Comparison of ENCODE assay signal across 8 cellular contexts in the genomic region with DNA sequence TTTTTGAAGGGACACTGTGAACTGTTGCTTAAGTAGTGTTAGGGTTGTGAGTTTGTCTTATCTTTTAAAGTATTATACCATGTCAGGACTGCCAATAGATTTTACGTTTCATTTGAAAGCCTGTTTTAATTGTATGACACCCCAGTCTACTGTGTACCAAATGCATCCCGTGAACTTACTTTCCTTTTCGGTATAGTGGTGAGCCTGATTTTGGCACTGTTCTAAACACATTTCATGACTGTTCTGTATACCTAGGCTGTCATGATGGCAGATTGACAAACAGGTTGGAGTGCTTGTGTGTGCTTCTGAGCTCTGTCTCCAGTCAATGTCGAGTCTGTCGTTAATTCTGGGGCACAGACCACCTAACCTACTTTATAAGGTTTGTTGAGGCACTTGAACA. TPM values are rescaled to one million over a fixed set of nuclear protein-coding genes. Genes with fewer than 3 reads are reported as not detected.
DNase-seq lines count a peak whose midpoint lies in the region; ATAC-seq and TF ChIP-seq lines count a peak whose summit lies in the region.

No MANE protein-coding gene starts in this region.

- H2BK12ac ChIP-seq in mesenchymal stem cell (ENCODE audit: low read length in 2 of 2) = no peak overlapping the region

- DNase-seq in CD4-positive, CD25-positive, alpha-beta regulatory T cell = peak in 2 of 3 donors; percentile 39 to 70
- peak; percentile 36 for DNase-seq in mammary epithelial cell
- DNase-seq in mesenchymal stem cell = peak; percentile 35
- no peak for DNase-seq in aorta
- no peak for DNase-seq in GM10266 (ENCODE audit: extremely low spot score)

- H3K4me3 Mint-ChIP-seq in CD4-positive, CD25-positive, alpha-beta regulatory T cell = peak overlapping the region; percentile 96 to 100 (median 97)

- H2BK120ac ChIP-seq in mesenchymal stem cell (ENCODE audit: low read depth, low read length) = no peak overlapping the region

- no peak overlapping the region for H3K14ac ChIP-seq in mesenchymal stem cell (ENCODE audit: low read length in 2 of 2)

- no peak overlapping the region for H4K91ac ChIP-seq in mesenchymal stem cell (ENCODE audit: low read length)

- TF ChIP-seq CTCF in KMS-11 (conservative IDR thresholded peaks at IDR 0.05; ENCODE audit: low read depth, low read length) (no peak), mammary epithelial cell (conservative IDR thresholded peaks at IDR 0.05 in 1 of 2, IDR thresholded peaks at IDR 0.05 in 1 of 2; ENCODE audit: extremely low read depth in 1 of 2, insufficient read depth in 1 of 2, low read depth in 1 of 2, low read length in 2 of 2) (no peak), GM10266 (IDR thresholded peaks at IDR 0.05; ENCODE audit: control insufficient read depth, insufficient read depth, low read depth, missing control alignments) (no peak)

- H3K9ac ChIP-seq in KMS-11 (peak overlapping the region; percentile 41; the same call in 1 of the 2 replicates), mammary epithelial cell (ENCODE audit: insufficient read depth, low read length) (peak overlapping the region; percentile 60), mesenchymal stem cell (ENCODE audit: low read length) (peak overlapping the region; percentile 96)

- H4K8ac ChIP-seq in mesenchymal stem cell (ENCODE audit: low read length) = no peak overlapping the region

- no peaks in the 10 kb centered on the region for H3K27me3 Mint-ChIP-seq in CD4-positive, CD25-positive, alpha-beta regulatory T cell

- H3K27ac Mint-ChIP-seq in CD4-positive, CD25-positive, alpha-beta regulatory T cell = peak overlapping the region in 2 of 3 donors; percentile 82 to 84

- intact Hi-C loops in mammary epithelial cell (cut with micrococcal nuclease) = loop anchor here (1.0 to 5.0 kb wide), 2 partner anchors 146 to 432 kb away; no protein-coding TSS in a partner anchor
- intact Hi-C loops in aorta (cut with DNase I) = no loop called here

- peaks cover 9% of the 10 kb centered on the region for H3K79me1 ChIP-seq in mesenchymal stem cell (replicated peaks; ENCODE audit: low read length, poor library complexity, severe bottlenecking)

- no peaks in the 10 kb centered on the region for H3K9me3 ChIP-seq in CD4-positive, CD25-positive, alpha-beta regulatory T cell (ENCODE audit: control insufficient read depth in 2 of 2, low read length in 2 of 2)
- H3K9me3 ChIP-seq in mammary epithelial cell (replicated peaks; ENCODE audit: insufficient read depth, low read length) (no peaks in the 10 kb centered on the region), mesenchymal stem cell (ENCODE audit: control insufficient read depth, low read length) (no peaks in the 10 kb centered on the region), aorta (ENCODE audit: control insufficient read depth, low read length) (no peaks in the 10 kb centered on the region)

- no peaks in the 10 kb centered on the region for H3K9me3 Mint-ChIP-seq in CD4-positive, CD25-positive, alpha-beta regulatory T cell

- H2BK15ac ChIP-seq in mesenchymal stem cell (ENCODE audit: low read depth, poor library complexity, severe bottlenecking) = no peak overlapping the region

- H3K36me3 Mint-ChIP-seq in CD4-positive, CD25-positive, alpha-beta regulatory T cell = peaks cover 7% of the 10 kb centered on the region

- CTCF ChIA-PET in mammary epithelial cell (lab: Charles Lee; ENCODE audit: low non-redundant PET) = no interaction called here

- H3K27me3 ChIP-seq in CD4-positive, CD25-positive, alpha-beta regulatory T cell (ENCODE audit: control insufficient read depth, insufficient read depth, low read length) = no peaks in the 10 kb centered on the region
- H3K27me3 ChIP-seq in KMS-11 (ENCODE audit: insufficient read depth, low read depth) = no peaks in the 10 kb centered on the region
- no peaks in the 10 kb centered on the region for H3K27me3 ChIP-seq in mammary epithelial cell (ENCODE audit: insufficient read depth, low read length)
- H3K27me3 ChIP-seq in mesenchymal stem cell (ENCODE audit: control insufficient read depth in 1 of 2, insufficient read depth in 1 of 2, low read length in 2 of 2) = no peaks in the 10 kb centered on the region
- no peaks in the 10 kb centered on the region for H3K27me3 ChIP-seq in aorta (ENCODE audit: control insufficient read depth in 1 of 2, insufficient read depth in 2 of 2, low read length in 1 of 2)

- peak overlapping the region; percentile 95 for H3K4me2 ChIP-seq in KMS-11
- H3K4me2 ChIP-seq in mammary epithelial cell (ENCODE audit: insufficient read depth, low read depth, low read length) = peak overlapping the region; percentile 89
- peak overlapping the region; percentile 41 for H3K4me2 ChIP-seq in mesenchymal stem cell (ENCODE audit: low read length, poor library complexity, severe bottlenecking)

- H3K36me3 ChIP-seq in CD4-positive, CD25-positive, alpha-beta regulatory T cell (ENCODE audit: control insufficient read depth, insufficient read depth, low read length) = no peaks in the 10 kb centered on the region
- H3K36me3 ChIP-seq in KMS-11 (ENCODE audit: insufficient read depth) = no peaks in the 10 kb centered on the region
- peaks cover 3% of the 10 kb centered on the region for H3K36me3 ChIP-seq in mammary epithelial cell (ENCODE audit: insufficient read depth, low read length)
- peaks cover 7 to 14% of the 10 kb centered on the region in 2 experiments for H3K36me3 ChIP-seq in mesenchymal stem cell (ENCODE audit: control insufficient read depth in 1 of 2, insufficient read depth in 2 of 2, low read depth in 1 of 2, low read length in 2 of 2)
- no peaks in the 10 kb centered on the region for H3K36me3 ChIP-seq in aorta (ENCODE audit: control insufficient read depth in 1 of 2, insufficient read depth in 2 of 2, low read length in 1 of 2)

- H3K23ac ChIP-seq in mesenchymal stem cell (ENCODE audit: low read length in 2 of 2) = no peak overlapping the region

- ATAC-seq in CD4-positive, CD25-positive, alpha-beta regulatory T cell (ENCODE audit: low read depth in 2 of 2) = peak; percentile 66 to 77
- ATAC-seq in GM19351 (IDR thresholded peaks at IDR 0.05; ENCODE audit: unreplicated experiment) (peak; percentile 36), aorta (ENCODE audit: low FRiP score) (no peak), HG02623 (IDR thresholded peaks at IDR 0.05; ENCODE audit: unreplicated experiment) (no peak)

- H3K4me3 ChIP-seq in CD4-positive, CD25-positive, alpha-beta regulatory T cell (ENCODE audit: low read depth, low read length) = peak overlapping the region; percentile 96
- peak overlapping the region; percentile 33 for H3K4me3 ChIP-seq in KMS-11 (IDR thresholded peaks at IDR 0.05; ENCODE audit: insufficient read depth, low read depth, low read length)
- peak overlapping the region; percentile 65 to 94 (median 84) for H3K4me3 ChIP-seq in mammary epithelial cell (replicated peaks in 1 of 3; ENCODE audit: insufficient read depth in 1 of 3, low read depth in 2 of 3, low read length in 3 of 3)
- peak overlapping the region; percentile 88 to 92 for H3K4me3 ChIP-seq in mesenchymal stem cell (ENCODE audit: insufficient read depth in 1 of 2, low read depth in 1 of 2, low read length in 2 of 2)
- peak overlapping the region; percentile 13 to 70 for H3K4me3 ChIP-seq in aorta (ENCODE audit: low read length in 2 of 2)

- no peak overlapping the region for H3K27ac ChIP-seq in CD4-positive, CD25-positive, alpha-beta regulatory T cell (ENCODE audit: insufficient read depth, low read length, poor library complexity, severe bottlenecking)
- no peak overlapping the region for H3K27ac ChIP-seq in KMS-11
- peak overlapping the region; percentile 50 for H3K27ac ChIP-seq in mammary epithelial cell (ENCODE audit: insufficient read depth, low read depth, low read length)
- H3K27ac ChIP-seq in mesenchymal stem cell (ENCODE audit: low read length, poor library complexity, severe bottlenecking) = no peak overlapping the region
- H3K27ac ChIP-seq in aorta (ENCODE audit: low read depth in 1 of 2, low read length in 2 of 2) = no peak overlapping the region

- H2AFZ ChIP-seq in KMS-11 (ENCODE audit: low read depth) (peak overlapping the region; percentile 89; the same call in 1 of the 2 replicates), mammary epithelial cell (ENCODE audit: low read depth, low read length) (peak overlapping the region; percentile 94), mesenchymal stem cell (ENCODE audit: low read depth, low read length) (no peak overlapping the region)

- dilution Hi-C loops in mammary epithelial cell (cut with HindIII; ENCODE audit: low sequenced_read_pairs) = no loop called here

- WGBS in mammary epithelial cell (ENCODE audit: low coverage, missing lambda C conversion rate) = 3% methylated on average over 5 of the region's 5 CpGs
- 13% methylated on average over 5 of the region's 5 CpGs for WGBS in mesenchymal stem cell
- 1% methylated on average over 5 of the region's 5 CpGs for WGBS in aorta, 2 donors

- no TSS peak for BruUV-seq in mammary epithelial cell (replicated peaks; lab: Mats Ljungman, UMichigan)

- H2BK5ac ChIP-seq in mesenchymal stem cell (ENCODE audit: low read depth, low read length, poor library complexity, severe bottlenecking) = no peak overlapping the region

- H3K4me1 ChIP-seq in CD4-positive, CD25-positive, alpha-beta regulatory T cell (ENCODE audit: control insufficient read depth, insufficient read depth, low read length, poor library complexity, severe bottlenecking) = peaks cover 21% of the 10 kb centered on the region
- peaks cover 8% of the 10 kb centered on the region for H3K4me1 ChIP-seq in KMS-11 (ENCODE audit: low read depth, poor library complexity, severe bottlenecking)
- peaks cover 20% of the 10 kb centered on the region for H3K4me1 ChIP-seq in mammary epithelial cell (ENCODE audit: insufficient read depth, low read length)
- peaks cover 6% of the 10 kb centered on the region for H3K4me1 ChIP-seq in mesenchymal stem cell (ENCODE audit: control insufficient read depth, insufficient read depth, low read depth, low read length)
- no peaks in the 10 kb centered on the region for H3K4me1 ChIP-seq in aorta (ENCODE audit: control insufficient read depth in 1 of 2, insufficient read depth in 2 of 2, low read length in 2 of 2)

- H3K18ac ChIP-seq in mesenchymal stem cell (ENCODE audit: low read depth in 1 of 2, low read length in 2 of 2) = no peak overlapping the region

- H3K79me2 ChIP-seq in KMS-11 (ENCODE audit: insufficient read depth, low read depth) = no peaks in the 10 kb centered on the region
- peaks cover 72% of the 10 kb centered on the region for H3K79me2 ChIP-seq in mammary epithelial cell (ENCODE audit: insufficient read depth, low read length)

- H3K4me1 Mint-ChIP-seq in CD4-positive, CD25-positive, alpha-beta regulatory T cell = peaks cover 0 to 41% (median 23%) of the 10 kb centered on the region in 4 donors

- H2AK5ac ChIP-seq in mesenchymal stem cell (ENCODE audit: low read length, severe bottlenecking) = no peak overlapping the region

- no peak overlapping the region for H3K4ac ChIP-seq in mesenchymal stem cell (ENCODE audit: low read depth in 1 of 2, low read length in 2 of 2)

- H4K20me1 ChIP-seq in KMS-11 (ENCODE audit: insufficient read depth) (no peaks in the 10 kb centered on the region), mammary epithelial cell (ENCODE audit: insufficient read depth, low read length) (no peaks in the 10 kb centered on the region)

- in situ Hi-C loops in mammary epithelial cell (cut with MboI; ENCODE audit: low sequenced_read_pairs in 2 of 2) = no loop called here

RNA-seq across cellular contexts. Expression of a gene that starts 0.7 kb away (rescaled TPM):
- 14.8 TPM for total RNA-seq in CD4-positive, CD25-positive, alpha-beta regulatory T cell
- polyA plus RNA-seq in CD4-positive, CD25-positive, alpha-beta regulatory T cell = 10 to 100 TPM in 3 of 4 donors, 1 to 10 TPM in 1; 8.0 to 10.4 (median 10.3) TPM
- total RNA-seq in mammary epithelial cell = 10 to 100 TPM; 16.9 to 31.5 TPM
- polyA plus RNA-seq in mammary epithelial cell = 4.9 TPM
- 10.7 TPM for polyA minus RNA-seq in mammary epithelial cell
- 16.8 TPM for polyA plus RNA-seq in mesenchymal stem cell (2013, experiment 1 of 2)
- 15.4 TPM for polyA plus RNA-seq in mesenchymal stem cell (2013, experiment 2 of 2)
- total RNA-seq in aorta = 10 to 100 TPM; 25.5 to 37.4 TPM
- 10 to 100 TPM; 17.7 to 19.7 TPM for polyA plus RNA-seq in aorta

Comparison
In these comparisons a context has a peak if more than half of its experiments do, and no peak if none do; other contexts are left out.
1. ATAC-seq: peak in CD4-positive, CD25-positive, alpha-beta regulatory T cell (2 of 2) and GM19351 (single experiment); none in aorta (single experiment) and HG02623 (single experiment).
2. DNase-seq: peak in CD4-positive, CD25-positive, alpha-beta regulatory T cell (2 of 3), mammary epithelial cell (single experiment) and mesenchymal stem cell (single experiment); none in aorta (0 of 2) and GM10266 (single experiment).
3. H3K4me3 ChIP-seq: peak in every context shown above with its lines; median percentile 96 in CD4-positive, CD25-positive, alpha-beta regulatory T cell; 90 in mesenchymal stem cell; 84 in mammary epithelial cell; 42 in aorta; 33 in KMS-11.
4. H3K4me2 ChIP-seq: peak in every context shown above with its lines; median percentile 95 in KMS-11; 89 in mammary epithelial cell; 41 in mesenchymal stem cell.
5. H3K9ac ChIP-seq: peak in every context shown above with its lines; median percentile 96 in mesenchymal stem cell; 60 in mammary epithelial cell; 41 in KMS-11.